ENCODE assay signal across 24 cellular contexts in genomic region chr7:25823571-25823970, GRCh38.
DNase-seq lines count a peak whose midpoint lies in the region; ATAC-seq and TF ChIP-seq lines count a peak whose summit lies in the region.
"Had no signal": no experiment of that assay in that cellular context is flagged by ENCODE, and none has a peak within 500 bp of the region (broad histone marks: within the 10 kb centered on the region; RNA-seq: fewer than 3 reads in every experiment).

No MANE protein-coding gene starts in this region.

- H3K9ac ChIP-seq in Karpas-422 (ENCODE audit: low read length) = no peak overlapping the region

- H3K4me2 ChIP-seq in Karpas-422 (ENCODE audit: low read depth, low read length, poor library complexity, severe bottlenecking) = peak overlapping the region; percentile 41

- DNase-seq in GM12865 (ENCODE audit: low read depth) (peak; percentile 7), Karpas-422 (peak; percentile 70), head of caudate nucleus (no peak), NCI-H748 (lab: John Stamatoyannopoulos, UW; ENCODE audit: unreplicated experiment) (no peak), HT-29 (ENCODE audit: low spot score) (no peak)
- no peak for DNase-seq in activated effector memory CD4-positive, alpha-beta T cell treated with anti-CD3 and anti-CD28 coated beads, Interleukin-2, amount 50 U/mL, for 16 hours
- DNase-seq: activated CD4-positive, alpha-beta T cell treated with anti-CD3 and anti-CD28 coated beads, Interleukin-2, amount 50 U/mL, for 4 hours; activated CD4-positive, CD25-positive, alpha-beta regulatory T cell; activated CD8-positive, alpha-beta memory T cell treated with anti-CD3 and anti-CD28 coated beads, Interleukin-2, amount 50 U/mL, for 4 hours; amygdala; CD4-positive, CD25-positive, alpha-beta regulatory T cell; effector CD8-positive, alpha-beta T cell; glutamatergic neuron; midbrain; NCI-H1092; NCI-H187; NCI-H524 treated with DMSO at 0.1 percent for 48 hours had no signal

- H3K79me2 ChIP-seq in Karpas-422 (ENCODE audit: low read length) = no peaks in the 10 kb centered on the region

- H3K27ac ChIP-seq in Karpas-422 (ENCODE audit: low read length) = peak overlapping the region; percentile 30; the same call in 1 of the 2 replicates
- H3K27ac ChIP-seq: 22Rv1, breast epithelium, thoracic aorta, vagina had no signal

- H3K9me3 ChIP-seq in Karpas-422 (ENCODE audit: low read length) = no peaks in the 10 kb centered on the region
- H3K9me3 ChIP-seq: breast epithelium, thoracic aorta, vagina had no signal

- intact Hi-C loops in head of caudate nucleus (cut with DNase I) = no loop called here

- H4K20me1 ChIP-seq in Karpas-422 (ENCODE audit: insufficient read depth, low read depth, low read length) = no peaks in the 10 kb centered on the region

- ATAC-seq in GM21381 (IDR thresholded peaks at IDR 0.05; ENCODE audit: unreplicated experiment) (peak; percentile 65), HG02852 (IDR thresholded peaks at IDR 0.05; ENCODE audit: unreplicated experiment) (peak; percentile 66)
- ATAC-seq: natural killer cell treated with Interleukin-12 subunit alpha and Interleukin-12 subunit beta and Interleukin-15 and Interleukin-18, amount 100 ng/mL, for 72 hours had no signal

- no peak overlapping the region for H3K4me3 ChIP-seq in GM12865 (ENCODE audit: low read depth, low read length)
- H3K4me3 ChIP-seq in Karpas-422 (ENCODE audit: low read length) = no peak overlapping the region
- H3K4me3 ChIP-seq: breast epithelium, thoracic aorta, vagina had no signal

- no peak for TF ChIP-seq CTCF in GM12865 (IDR thresholded peaks at IDR 0.05; ENCODE audit: insufficient read depth, low read depth, low read length, missing control alignments)

- no peaks in the 10 kb centered on the region for H3K27me3 ChIP-seq in Karpas-422 (ENCODE audit: low read length)
- H3K27me3 ChIP-seq: breast epithelium, vagina had no signal

- H2AFZ ChIP-seq in Karpas-422 (ENCODE audit: low read length) = no peak overlapping the region

- no peaks in the 10 kb centered on the region for H3K9me2 ChIP-seq in Karpas-422 (replicated peaks; ENCODE audit: insufficient read depth, low read length)

- H3K36me3 ChIP-seq in Karpas-422 (ENCODE audit: insufficient read depth, low read length) = no peaks in the 10 kb centered on the region
- H3K36me3 ChIP-seq: breast epithelium, thoracic aorta, vagina had no signal

- peaks cover 54% of the 10 kb centered on the region for H3K4me1 ChIP-seq in Karpas-422 (ENCODE audit: low read length)
- H3K4me1 ChIP-seq: breast epithelium, vagina had no signal

Comparison
In these comparisons a context has a peak if more than half of its experiments do, and no peak if none do; other contexts are left out.
1. DNase-seq: peak in GM12865 (single experiment) and Karpas-422 (single experiment); none in head of caudate nucleus (0 of 42), activated effector memory CD4-positive, alpha-beta T cell treated with anti-CD3 and anti-CD28 coated beads, Interleukin-2, amount 50 U/mL, for 16 hours (single experiment), NCI-H748 (single experiment) and HT-29 (single experiment).